Comparison of ENCODE assay signal across 29 cellular contexts in genomic region chr15:70001859-70002258, GRCh38.
"Had no signal": no experiment of that assay in that cellular context is flagged by ENCODE, and none has a peak within 500 bp of the region (broad histone marks: within the 10 kb centered on the region; RNA-seq: fewer than 3 reads in every experiment).

No MANE protein-coding gene starts in this region.

- H3K4me1 ChIP-seq: heart right ventricle, lower lobe of right lung, parathyroid adenoma, psoas muscle, right atrium auricular region, tibial artery, uterus had no signal

- H3K4me1 Mint-ChIP-seq: natural killer cell had no signal

- H3K4me3 ChIP-seq: heart right ventricle, hepatocyte, lower lobe of right lung, neural progenitor cell, psoas muscle, right atrium auricular region, skin epidermis, suprapubic skin, thoracic aorta, tibial artery, uterus had no signal

- DNase-seq: heart right ventricle; islet precursor cell; lower lobe of right lung; mammary epithelial cell; mesendoderm; naive B cell; natural killer cell; nephron progenitor cell; occipital lobe; psoas muscle; stimulated activated CD4-positive, alpha-beta T cell treated with anti-CD3 and anti-CD28 coated beads, Interleukin-12 subunit alpha, Interleukin-12 subunit beta, amount 100 ng/mL, for 4 hours; stimulated activated CD4-positive, alpha-beta T cell treated with anti-CD3 and anti-CD28 coated beads, Interleukin-15, amount 100 ng/mL, for 24 hours; stimulated activated CD4-positive, alpha-beta T cell treated with anti-CD3 and anti-CD28 coated beads, Interleukin-2, amount 100 ng/mL, for 24 hours; stimulated activated CD4-positive, alpha-beta T cell treated with anti-CD3 and anti-CD28 coated beads, Interleukin-4, amount 100 ng/mL, for 1 hour; stimulated activated naive CD4-positive, alpha-beta T cell; tibial artery; trophoblast cell; uterus had no signal

- H3K27ac Mint-ChIP-seq: mesothelial cell of epicardium; natural killer cell; neural progenitor cell; stimulated activated naive CD8-positive, alpha-beta T cell treated with anti-CD3 and anti-CD28 coated beads, Interleukin-15, Interleukin-2, amounts not matched to agents 100 ng/mL and 50 ng/mL, for 24 hours had no signal

- H3K36me3 Mint-ChIP-seq: natural killer cell had no signal

- H3K27ac ChIP-seq: heart right ventricle, hepatocyte, lower lobe of right lung, neural progenitor cell, neutrophil, parathyroid adenoma, psoas muscle, right atrium auricular region, skin epidermis, suprapubic skin, thoracic aorta, tibial artery, uterus had no signal

- ATAC-seq: heart right ventricle, natural killer cell, psoas muscle, sciatic nerve had no signal

- H3K4me3 Mint-ChIP-seq: mesothelial cell of epicardium; naive B cell; nephron progenitor cell; stimulated activated naive CD8-positive, alpha-beta T cell treated with anti-CD3 and anti-CD28 coated beads, Interleukin-15, Interleukin-2, amounts not matched to agents 100 ng/mL and 50 ng/mL, for 24 hours had no signal

- H3K36me3 ChIP-seq: heart right ventricle, lower lobe of right lung, neural progenitor cell, neutrophil, right atrium auricular region, suprapubic skin, thoracic aorta, tibial artery, uterus had no signal

- H3K27me3 Mint-ChIP-seq: stimulated activated naive CD8-positive, alpha-beta T cell treated with anti-CD3 and anti-CD28 coated beads, Interleukin-15, Interleukin-2, amounts not matched to agents 100 ng/mL and 50 ng/mL, for 24 hours had no signal

- H3K27me3 ChIP-seq: hepatocyte, neural progenitor cell, neutrophil, right atrium auricular region, tibial artery, uterus had no signal

- H3K9me3 ChIP-seq: neutrophil, psoas muscle, uterus had no signal
